In genomic region chr2:101617188-101617587, GRCh38 we compare ENCODE assay signal across 12 cellular contexts.
DNase-seq lines count a peak whose midpoint lies in the region; ATAC-seq and TF ChIP-seq lines count a peak whose summit lies in the region.
"Had no signal": no experiment of that assay in that cellular context is flagged by ENCODE, and none has a peak within 500 bp of the region (broad histone marks: within the 10 kb centered on the region; RNA-seq: fewer than 3 reads in every experiment).

No MANE protein-coding gene starts in this region.

- H3K9me3 ChIP-seq in MG63: no peaks in the 10 kb centered on the region

- H3K4me3 Mint-ChIP-seq in nephron: peak overlapping the region in 1 of 3 experiments; percentile 12
- H3K4me3 Mint-ChIP-seq: activated CD4-positive, alpha-beta T cell treated with anti-CD3 and anti-CD28 coated beads for 36 hours; activated T-helper 17 cell treated with anti-CD3 and anti-CD28 coated beads, Interleukin-2, amount 50 U/mL, for 72 hours; CD8-positive, alpha-beta memory T cell had no signal

- CTCF ChIA-PET in BJ (lab: Yijun Ruan, JAX): interaction anchor here (1.4 kb wide), 2 partner anchors 10 to 17 kb away, joined by 3 read pairs; no protein-coding TSS in a partner anchor

- H3K9me3 Mint-ChIP-seq in nephron: no peaks in the 10 kb centered on the region
- H3K9me3 Mint-ChIP-seq: activated T-helper 17 cell treated with anti-CD3 and anti-CD28 coated beads, Interleukin-2, amount 50 U/mL, for 72 hours; CD8-positive, alpha-beta memory T cell had no signal

- TF ChIP-seq CTCF in BJ (IDR thresholded peaks at IDR 0.05; ENCODE audit: insufficient read depth, low read depth, low read length): no peak
- TF ChIP-seq CTCF in cardiac fibroblast (IDR thresholded peaks at IDR 0.05; ENCODE audit: low read depth, low read length): no peak
- no peak for TF ChIP-seq CTCF in nephron (IDR thresholded peaks at IDR 0.05; ENCODE audit: unreplicated experiment in 3 of 3)

- H3K36me3 Mint-ChIP-seq in nephron (ENCODE audit: low read depth): no peaks in the 10 kb centered on the region

- H3K27me3 ChIP-seq in BJ (ENCODE audit: control insufficient read depth, insufficient read depth, low read length) (peaks cover 1% of the 10 kb centered on the region; the same call in 1 of the 2 replicates), MG63 (no peaks in the 10 kb centered on the region)

- H3K36me3 ChIP-seq in BJ (ENCODE audit: control insufficient read depth, insufficient read depth, low read length): no peaks in the 10 kb centered on the region
- no peaks in the 10 kb centered on the region for H3K36me3 ChIP-seq in MG63

- ATAC-seq in GM21381 (IDR thresholded peaks at IDR 0.05; ENCODE audit: unreplicated experiment): no peak
- ATAC-seq: activated CD4-positive, alpha-beta T cell treated with anti-CD3 and anti-CD28 coated beads for 36 hours; activated T-helper 17 cell treated with anti-CD3 and anti-CD28 coated beads, Interleukin-2, amount 50 U/mL, for 72 hours had no signal

- H3K27ac Mint-ChIP-seq in nephron: peak overlapping the region; percentile 42 to 52 (median 48)
- H3K27ac Mint-ChIP-seq: activated CD4-positive, alpha-beta T cell treated with anti-CD3 and anti-CD28 coated beads for 36 hours; activated T-helper 17 cell treated with anti-CD3 and anti-CD28 coated beads, Interleukin-2, amount 50 U/mL, for 72 hours; CD8-positive, alpha-beta memory T cell had no signal

- H3K27me3 Mint-ChIP-seq in nephron (ENCODE audit: low read depth): peaks cover 5% of the 10 kb centered on the region
- H3K27me3 Mint-ChIP-seq: activated CD4-positive, alpha-beta T cell treated with anti-CD3 and anti-CD28 coated beads for 36 hours; activated T-helper 17 cell treated with anti-CD3 and anti-CD28 coated beads, Interleukin-2, amount 50 U/mL, for 72 hours had no signal

- H3K4me3 ChIP-seq in BJ (ENCODE audit: low read depth, low read length): no peak overlapping the region
- no peak overlapping the region for H3K4me3 ChIP-seq in MG63
- no peak overlapping the region for H3K4me3 ChIP-seq in cardiac fibroblast (replicated peaks in 1 of 2; ENCODE audit: low read depth in 2 of 2, low read length in 2 of 2)
- H3K4me3 ChIP-seq: coronary artery had no signal

- DNase-seq in BJ (ENCODE audit: low read depth) (peak; percentile 10), MG63 (peak; percentile 47), cardiac fibroblast (ENCODE audit: low read depth in 2 of 2) (peak; percentile 54 to 72), medulla oblongata (ENCODE audit: extremely low spot score) (no peak), OCI-M2 (lab: John Stamatoyannopoulos, UW; ENCODE audit: unreplicated experiment) (no peak)
- no peak for DNase-seq in stimulated activated CD4-positive, alpha-beta T cell treated with anti-CD3 and anti-CD28 coated beads, Interleukin-1b, Interleukin-23, amount 100 ng/mL, for 48 hours
- DNase-seq: activated CD4-positive, alpha-beta T cell treated with anti-CD3 and anti-CD28 coated beads for 36 hours; CD8-positive, alpha-beta memory T cell had no signal

- POLR2A ChIA-PET in BJ (lab: Charles Lee): no interaction called here

- H3K4me1 Mint-ChIP-seq in nephron: peaks cover 48% of the 10 kb centered on the region

Comparison
In these comparisons a context has a peak if more than half of its experiments do, and no peak if none do; other contexts are left out.
1. DNase-seq: peak in BJ (single experiment), MG63 (single experiment) and cardiac fibroblast (2 of 2); none in medulla oblongata (single experiment), stimulated activated CD4-positive, alpha-beta T cell treated with anti-CD3 and anti-CD28 coated beads, Interleukin-1b, Interleukin-23, amount 100 ng/mL, for 48 hours (single experiment) and OCI-M2 (single experiment).